Comparison of ENCODE assay signal across 20 cellular contexts in the genomic region with DNA sequence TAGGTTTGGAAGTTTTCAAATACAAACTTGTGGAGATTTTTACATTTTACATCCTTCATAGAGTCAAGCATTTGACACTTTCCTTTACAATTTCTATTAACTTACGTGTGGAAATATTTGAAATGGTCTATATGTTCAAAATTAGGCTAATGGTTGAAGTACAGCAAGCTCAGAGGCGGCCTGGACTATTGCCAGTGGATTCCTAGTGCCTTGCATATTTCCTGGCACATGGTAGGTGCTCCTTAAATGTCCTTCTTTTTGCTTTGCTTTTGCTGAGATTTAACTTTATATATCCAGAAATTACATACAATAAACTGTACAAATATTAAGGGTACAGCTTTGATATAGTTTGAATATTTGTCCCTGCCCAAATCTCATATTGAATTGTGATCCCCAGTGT.
DNase-seq lines count a peak whose midpoint lies in the region; ATAC-seq and TF ChIP-seq lines count a peak whose summit lies in the region.
"Had no signal": no experiment of that assay in that cellular context is flagged by ENCODE, and none has a peak within 500 bp of the region (broad histone marks: within the 10 kb centered on the region; RNA-seq: fewer than 3 reads in every experiment).

No MANE protein-coding gene starts in this region.

- no peak overlapping the region for H3K9ac ChIP-seq in GM23248

- peaks cover 42% of the 10 kb centered on the region for H3F3A ChIP-seq in GM23248 (ENCODE audit: insufficient read depth)

- H3K27me3 Mint-ChIP-seq in T-helper 17 cell: no peaks in the 10 kb centered on the region
- peaks cover 33% of the 10 kb centered on the region for H3K27me3 Mint-ChIP-seq in dendritic cell treated with granulocyte-macrophage colony-stimulating factor and Interleukin-4, amounts not matched to agents 40 ng/mL and 50 ng/mL, for 4 days

- no peak overlapping the region for H3K4me2 ChIP-seq in GM23248 (ENCODE audit: unreplicated experiment)

- intact Hi-C loops in dendritic cell treated with granulocyte-macrophage colony-stimulating factor and Interleukin-4, amounts not matched to agents 40 ng/mL and 50 ng/mL, for 4 days (cut with micrococcal nuclease): no loop called here

- H3K9me3 ChIP-seq in GM23248 (ENCODE audit: low read depth) (no peaks in the 10 kb centered on the region), T-helper 17 cell (ENCODE audit: control insufficient read depth, low read length, poor library complexity, severe bottlenecking) (no peaks in the 10 kb centered on the region)

- no peaks in the 10 kb centered on the region for H3K36me3 Mint-ChIP-seq in T-helper 17 cell (ENCODE audit: low read depth)
- H3K36me3 Mint-ChIP-seq in dendritic cell treated with granulocyte-macrophage colony-stimulating factor and Interleukin-4, amounts not matched to agents 40 ng/mL and 50 ng/mL, for 4 days (ENCODE audit: low read depth): no peaks in the 10 kb centered on the region

- H3K4me3 ChIP-seq in GM23248 (no peak overlapping the region), foreskin fibroblast (ENCODE audit: low read depth in 1 of 2, low read length in 2 of 2) (no peak overlapping the region)
- H3K4me3 ChIP-seq: SK-N-MC had no signal

- ATAC-seq in T-helper 17 cell (no peak), GM21737 (IDR thresholded peaks at IDR 0.05; ENCODE audit: unreplicated experiment) (no peak)

- WGBS in GM23248 (ENCODE audit: low coverage in 1 of 2, low lambda C conversion rate in 2 of 2, missing lambda C conversion rate in 2 of 2), 2 experiments: 71 to 72% methylated on average over 2 of the region's 2 CpGs

- H3K36me3 ChIP-seq in GM23248 (ENCODE audit: low read depth): no peaks in the 10 kb centered on the region

- H3K9me2 ChIP-seq in GM23248 (ENCODE audit: insufficient read depth): no peaks in the 10 kb centered on the region

- no peak for TF ChIP-seq CTCF in foreskin fibroblast (IDR thresholded peaks at IDR 0.05; ENCODE audit: low read depth, low read length)

- no peaks in the 10 kb centered on the region for H4K20me1 ChIP-seq in GM23248 (ENCODE audit: insufficient read depth)

- in situ Hi-C loops in GM23248 (cut with MboI): no loop called here

- DNase-seq in GM23248 (peak; percentile 33), T-helper 17 cell (no peak), foreskin fibroblast (peak; percentile 13 to 50)
- no peak for DNase-seq in activated naive CD4-positive, alpha-beta T cell treated with anti-CD3 and anti-CD28 coated beads, Interleukin-2, amount 50 U/mL, for 16 hours
- DNase-seq in activated CD4-positive, alpha-beta T cell treated with anti-CD3 and anti-CD28 coated beads, Interleukin-2, amount 50 U/mL, for 1 hour: no peak
- DNase-seq: AML-193, DMS79 treated with DMSO at 0.1 percent for 48 hours, GDM1, NCI-H1048, NCI-H1436, NCI-H1930, NCI-H226, NCI-H524, NCI-H82, OCI-M1, SHP77 had no signal

- H3K27ac ChIP-seq in GM23248: no peak overlapping the region
- H3K27ac ChIP-seq: C4-2B, SK-N-MC had no signal

- H3K79me2 ChIP-seq in GM23248 (ENCODE audit: insufficient read depth): no peaks in the 10 kb centered on the region

- no peak overlapping the region for H2AFZ ChIP-seq in GM23248

- no peak overlapping the region for H3K4me3 Mint-ChIP-seq in T-helper 17 cell
- H3K4me3 Mint-ChIP-seq in dendritic cell treated with granulocyte-macrophage colony-stimulating factor and Interleukin-4, amounts not matched to agents 40 ng/mL and 50 ng/mL, for 4 days: no peak overlapping the region

- H3K4me1 ChIP-seq in GM23248 (ENCODE audit: insufficient read depth): peaks cover 7% of the 10 kb centered on the region; the same call in 1 of the 2 replicates

- peak overlapping the region; percentile 71 for H3K27ac Mint-ChIP-seq in T-helper 17 cell
- peak overlapping the region; percentile 17 for H3K27ac Mint-ChIP-seq in dendritic cell treated with granulocyte-macrophage colony-stimulating factor and Interleukin-4, amounts not matched to agents 40 ng/mL and 50 ng/mL, for 4 days

- peaks cover 8% of the 10 kb centered on the region for H3K4me1 Mint-ChIP-seq in T-helper 17 cell
- H3K4me1 Mint-ChIP-seq in dendritic cell treated with granulocyte-macrophage colony-stimulating factor and Interleukin-4, amounts not matched to agents 40 ng/mL and 50 ng/mL, for 4 days (ENCODE audit: low read depth): peaks cover 27% of the 10 kb centered on the region

- no peaks in the 10 kb centered on the region for H3K9me3 Mint-ChIP-seq in dendritic cell treated with granulocyte-macrophage colony-stimulating factor and Interleukin-4, amounts not matched to agents 40 ng/mL and 50 ng/mL, for 4 days

- no peaks in the 10 kb centered on the region for H3K27me3 ChIP-seq in GM23248 (replicated peaks; ENCODE audit: insufficient read depth)

Comparison
In these comparisons a context has a peak if more than half of its experiments do, and no peak if none do; other contexts are left out.
1. DNase-seq: peak in GM23248 (single experiment) and foreskin fibroblast (2 of 2); none in T-helper 17 cell (0 of 3), activated naive CD4-positive, alpha-beta T cell treated with anti-CD3 and anti-CD28 coated beads, Interleukin-2, amount 50 U/mL, for 16 hours (single experiment) and activated CD4-positive, alpha-beta T cell treated with anti-CD3 and anti-CD28 coated beads, Interleukin-2, amount 50 U/mL, for 1 hour (single experiment).